Comparison of ENCODE assay signal across 9 cellular contexts in genomic region chr3:13308406-13308805, GRCh38.
A peak's percentile ranks its signal among the peaks of the same experiment; 100 is the strongest.
DNase-seq lines count a peak whose midpoint lies in the region; ATAC-seq and TF ChIP-seq lines count a peak whose summit lies in the region.
"Had no signal": no experiment of that assay in that cellular context is flagged by ENCODE, and none has a peak within 500 bp of the region (broad histone marks: within the 10 kb centered on the region; RNA-seq: fewer than 3 reads in every experiment).

No MANE protein-coding gene starts in this region.

- no peaks in the 10 kb centered on the region for H3K27me3 Mint-ChIP-seq in naive thymus-derived CD4-positive, alpha-beta T cell

- ATAC-seq in DND-41 (ENCODE audit: insufficient read depth, low read depth) (peak; percentile 76), RWPE2 (ENCODE audit: low read depth) (peak; percentile 17; the same call in 1 of the 3 replicates), GM18861 (IDR thresholded peaks at IDR 0.05; ENCODE audit: unreplicated experiment) (no peak)
- peak; percentile 68 for ATAC-seq in naive thymus-derived CD4-positive, alpha-beta T cell

- no peaks in the 10 kb centered on the region for H3K79me2 ChIP-seq in DND-41 (ENCODE audit: insufficient read depth, low read length)

- H3K9me3 ChIP-seq in DND-41 (ENCODE audit: insufficient read depth, low read length, severe bottlenecking), result no peaks in the 10 kb centered on the region
- H3K9me3 ChIP-seq in RWPE2 (ENCODE audit: severe bottlenecking), result no peaks in the 10 kb centered on the region
- no peaks in the 10 kb centered on the region for H3K9me3 ChIP-seq in naive thymus-derived CD4-positive, alpha-beta T cell (ENCODE audit: control insufficient read depth in 2 of 3, low read length in 3 of 3)

- POLR2A ChIA-PET in naive thymus-derived CD4-positive, alpha-beta T cell (lab: Charles Lee), result no interaction called here

- H4K20me1 ChIP-seq in DND-41 (ENCODE audit: insufficient read depth, low read length), result no peaks in the 10 kb centered on the region

- H3K4me2 ChIP-seq in DND-41 (ENCODE audit: insufficient read depth, low read length), result no peak overlapping the region

- peaks cover 0 to 9% (median 7%) of the 10 kb centered on the region in 7 donors for H3K4me1 Mint-ChIP-seq in naive thymus-derived CD4-positive, alpha-beta T cell

- DNase-seq in DND-41 (peak; percentile 66), HFF-Myc (ENCODE audit: extremely low read depth, low read depth) (no peak), RWPE2 (ENCODE audit: low spot score) (peak; percentile 9), dorsolateral prefrontal cortex (peak in 8 of 10 donors; percentile 18 to 73 (median 58)), T-helper 9 cell (no peak)
- DNase-seq in naive thymus-derived CD4-positive, alpha-beta T cell, result peak in 5 of 9 donors; percentile 21 to 40 (median 34)
- DNase-seq in NK-92 treated with Interleukin-12 subunit alpha and Interleukin-12 subunit beta, amount 100 ng/mL, for 24 hours (lab: John Stamatoyannopoulos, UW), result no peak

- CTCF ChIA-PET in naive thymus-derived CD4-positive, alpha-beta T cell (lab: Charles Lee), result interaction anchor here (2.5 kb wide), 1 partner anchor 144 kb away, joined by 10 read pairs; no protein-coding TSS in a partner anchor

- peaks cover 0 to 3% (median 0%) of the 10 kb centered on the region in 11 donors for H3K9me3 Mint-ChIP-seq in naive thymus-derived CD4-positive, alpha-beta T cell
- H3K9me3 Mint-ChIP-seq: T-helper 1 cell treated with Interleukin-12 subunit alpha and Interleukin-12 subunit beta and Interleukin-4 antibody, amounts not matched to agents 30 μg/mL and 1 μg/mL, for 36 hours had no signal

- no peaks in the 10 kb centered on the region for H3K27me3 ChIP-seq in DND-41 (ENCODE audit: insufficient read depth, low read length, poor library complexity)
- H3K27me3 ChIP-seq in RWPE2 (ENCODE audit: insufficient read depth, poor library complexity, severe bottlenecking), result no peaks in the 10 kb centered on the region
- no peaks in the 10 kb centered on the region for H3K27me3 ChIP-seq in dorsolateral prefrontal cortex
- no peaks in the 10 kb centered on the region for H3K27me3 ChIP-seq in naive thymus-derived CD4-positive, alpha-beta T cell (ENCODE audit: control insufficient read depth in 2 of 2, insufficient read depth in 2 of 2, low read length in 2 of 2)

- intact Hi-C loops in dorsolateral prefrontal cortex (cut with DNase I), result loop anchor here (10.0 kb wide), 2 partner anchors 146 to 346 kb away; no protein-coding TSS in a partner anchor
- intact Hi-C loops in naive thymus-derived CD4-positive, alpha-beta T cell (cut with micrococcal nuclease), result loop anchor here (1.0 to 10.0 kb wide), 4 partner anchors 144 to 339 kb away; no protein-coding TSS in a partner anchor

- H3K36me3 ChIP-seq in DND-41 (ENCODE audit: insufficient read depth, low read length) (peaks cover under 1% of the 10 kb centered on the region), RWPE2 (ENCODE audit: low read depth) (no peaks in the 10 kb centered on the region)
- peaks cover 0 to under 1% (median 0%) of the 10 kb centered on the region in 3 experiments for H3K36me3 ChIP-seq in naive thymus-derived CD4-positive, alpha-beta T cell (ENCODE audit: control insufficient read depth in 2 of 3, insufficient read depth in 3 of 3, low read length in 3 of 3)

- H3K4me3 ChIP-seq in DND-41 (ENCODE audit: low read depth in 1 of 2, low read length in 2 of 2), result no peak overlapping the region
- H3K4me3 ChIP-seq in HFF-Myc (replicated peaks; ENCODE audit: low read depth, low read length), result no peak overlapping the region
- H3K4me3 ChIP-seq in RWPE2 (ENCODE audit: severe bottlenecking), result no peak overlapping the region
- peak overlapping the region in 20 of 59 donors; percentile 6 to 44 (median 30) for H3K4me3 ChIP-seq in dorsolateral prefrontal cortex
- H3K4me3 ChIP-seq in naive thymus-derived CD4-positive, alpha-beta T cell (ENCODE audit: low read length), result no peak overlapping the region

- H3K4me3 Mint-ChIP-seq in naive thymus-derived CD4-positive, alpha-beta T cell, result no peak overlapping the region
- H3K4me3 Mint-ChIP-seq: T-helper 1 cell treated with Interleukin-12 subunit alpha and Interleukin-12 subunit beta and Interleukin-4 antibody, amounts not matched to agents 30 μg/mL and 1 μg/mL, for 36 hours had no signal

- H2AFZ ChIP-seq in DND-41 (ENCODE audit: low read depth, low read length), result no peak overlapping the region

- H3K36me3 Mint-ChIP-seq in naive thymus-derived CD4-positive, alpha-beta T cell, result peaks cover 0 to 8% (median 0%) of the 10 kb centered on the region in 5 donors

- TF ChIP-seq CTCF in DND-41 (IDR thresholded peaks at IDR 0.05; ENCODE audit: borderline replicate concordance, extremely low read depth, low read length, poor library complexity, severe bottlenecking), result peak; percentile 90
- peak; percentile 47 for TF ChIP-seq CTCF in HFF-Myc (IDR thresholded peaks at IDR 0.05; ENCODE audit: low read depth, low read length, missing control alignments)
- peak; percentile 19 for TF ChIP-seq CTCF in RWPE2 (IDR thresholded peaks at IDR 0.05; ENCODE audit: poor library complexity, severe bottlenecking)
- TF ChIP-seq CTCF in dorsolateral prefrontal cortex (IDR thresholded peaks at IDR 0.05 in 54 of 56, conservative IDR thresholded peaks at IDR 0.05 in 2 of 56; ENCODE audit: low read depth in 1 of 56, partially characterized antibody in 56 of 56), result peak in 54 of 56 donors; percentile 31 to 78 (median 63)

- H3K27ac Mint-ChIP-seq in naive thymus-derived CD4-positive, alpha-beta T cell, result peak overlapping the region in 6 of 9 donors; percentile 12 to 82 (median 24)
- H3K27ac Mint-ChIP-seq: T-helper 1 cell treated with Interleukin-12 subunit alpha and Interleukin-12 subunit beta and Interleukin-4 antibody, amounts not matched to agents 30 μg/mL and 1 μg/mL, for 36 hours had no signal

- peaks cover 4% of the 10 kb centered on the region; the same call in 1 of the 2 replicates for H3K4me1 ChIP-seq in DND-41 (ENCODE audit: insufficient read depth, low read length)
- no peaks in the 10 kb centered on the region for H3K4me1 ChIP-seq in RWPE2 (ENCODE audit: insufficient read depth, poor library complexity, severe bottlenecking)
- no peaks in the 10 kb centered on the region for H3K4me1 ChIP-seq in naive thymus-derived CD4-positive, alpha-beta T cell (ENCODE audit: control insufficient read depth in 2 of 2, insufficient read depth in 2 of 2, low read length in 2 of 2)

- peak overlapping the region; percentile 13; the same call in 1 of the 2 replicates for H3K27ac ChIP-seq in DND-41 (ENCODE audit: low read length)
- no peak overlapping the region for H3K27ac ChIP-seq in RWPE2 (ENCODE audit: poor library complexity, severe bottlenecking)
- peak overlapping the region in 1 of 59 donors; percentile 7 for H3K27ac ChIP-seq in dorsolateral prefrontal cortex
- H3K27ac ChIP-seq in naive thymus-derived CD4-positive, alpha-beta T cell (ENCODE audit: low read depth, low read length), result no peak overlapping the region

- no peak overlapping the region for H3K9ac ChIP-seq in DND-41 (ENCODE audit: low read depth, low read length)

Comparison
In these comparisons a context has a peak if more than half of its experiments do, and no peak if none do; other contexts are left out.
1. DNase-seq: peak in DND-41 (single experiment), RWPE2 (single experiment), dorsolateral prefrontal cortex (8 of 10) and naive thymus-derived CD4-positive, alpha-beta T cell (5 of 9); none in HFF-Myc (single experiment), NK-92 treated with Interleukin-12 subunit alpha and Interleukin-12 subunit beta, amount 100 ng/mL, for 24 hours (single experiment) and T-helper 9 cell (single experiment).
2. CTCF ChIP-seq: peak in every context shown above with its lines; median percentile 90 in DND-41; 63 in dorsolateral prefrontal cortex; 47 in HFF-Myc; 19 in RWPE2.